ENCODE assay signal across 20 cellular contexts in the genomic region with DNA sequence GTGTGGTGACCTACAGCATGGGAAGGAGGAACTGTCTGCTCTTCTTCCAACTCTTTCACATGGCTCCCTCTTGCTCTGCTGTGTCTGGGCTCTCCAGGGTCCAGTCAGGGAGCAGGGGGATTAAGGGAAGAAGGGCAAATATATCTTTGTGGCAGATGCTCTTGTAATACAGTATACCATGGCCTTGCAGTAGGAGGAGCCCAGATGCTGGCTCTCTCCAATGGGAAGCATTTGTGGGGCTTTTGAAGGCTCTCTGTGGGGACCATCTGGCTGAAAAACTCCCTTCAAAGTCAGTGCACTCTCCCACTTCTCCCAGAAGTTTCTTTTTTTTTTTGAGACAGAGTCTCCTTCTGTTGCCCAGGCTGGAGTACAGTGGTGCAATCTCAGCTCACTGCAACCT.
DNase-seq lines count a peak whose midpoint lies in the region; ATAC-seq and TF ChIP-seq lines count a peak whose summit lies in the region.
"Had no signal": no experiment of that assay in that cellular context is flagged by ENCODE, and none has a peak within 500 bp of the region (broad histone marks: within the 10 kb centered on the region; RNA-seq: fewer than 3 reads in every experiment).

No MANE protein-coding gene starts in this region.

- H3K27me3 ChIP-seq in esophagus muscularis mucosa (no peaks in the 10 kb centered on the region), osteoblast (ENCODE audit: insufficient read depth, low read length) (peaks cover 2% of the 10 kb centered on the region)
- H3K27me3 ChIP-seq: vagina had no signal

- peak overlapping the region; percentile 72 for H2AFZ ChIP-seq in osteoblast (ENCODE audit: low read length)

- H3K9me3 Mint-ChIP-seq in CD14-positive monocyte, result peaks cover 0 to 10% (median 8%) of the 10 kb centered on the region in 7 donors
- H3K9me3 Mint-ChIP-seq in nephron progenitor cell, result peaks cover 24% of the 10 kb centered on the region

- H3K4me1 ChIP-seq in esophagus muscularis mucosa (peaks cover 7 to 14% (median 12%) of the 10 kb centered on the region in 4 donors), osteoblast (ENCODE audit: insufficient read depth, low read length) (peaks cover 17% of the 10 kb centered on the region)

- TF ChIP-seq CTCF in CD14-positive monocyte (IDR thresholded peaks at IDR 0.05), result no peak
- TF ChIP-seq CTCF in esophagus muscularis mucosa (IDR thresholded peaks at IDR 0.05), result no peak
- no peak for TF ChIP-seq CTCF in osteoblast (IDR thresholded peaks at IDR 0.05; ENCODE audit: extremely low read depth, low read depth, low read length)
- no peak for TF ChIP-seq CTCF in nephron progenitor cell (IDR thresholded peaks at IDR 0.05)

- H3K4me1 Mint-ChIP-seq in CD14-positive monocyte, result peaks cover 69% of the 10 kb centered on the region
- peaks cover 11% of the 10 kb centered on the region for H3K4me1 Mint-ChIP-seq in nephron progenitor cell
- H3K4me1 Mint-ChIP-seq: CD4-positive, alpha-beta memory T cell had no signal

- TF ChIP-seq POLR2A in esophagus muscularis mucosa (IDR thresholded peaks at IDR 0.05; ENCODE audit: low read depth), result no peak

- H4K20me1 ChIP-seq in osteoblast (ENCODE audit: insufficient read depth, low read length), result no peaks in the 10 kb centered on the region

- no peaks in the 10 kb centered on the region for H3K79me2 ChIP-seq in osteoblast (ENCODE audit: insufficient read depth, low read length)

- H3K9me3 ChIP-seq in esophagus muscularis mucosa (no peaks in the 10 kb centered on the region), osteoblast (ENCODE audit: low read depth, low read length) (no peaks in the 10 kb centered on the region)
- H3K9me3 ChIP-seq: vagina had no signal

- peak overlapping the region in 1 of 2 donors; percentile 55 for H3K4me3 Mint-ChIP-seq in CD14-positive monocyte
- H3K4me3 Mint-ChIP-seq in nephron progenitor cell, result no peak overlapping the region
- H3K4me3 Mint-ChIP-seq: CD4-positive, alpha-beta memory T cell had no signal

- H3K27ac ChIP-seq in esophagus muscularis mucosa (replicated peaks in 1 of 4), result peak overlapping the region in 1 of 4 donors; percentile 45
- no peak overlapping the region for H3K27ac ChIP-seq in osteoblast (ENCODE audit: low read depth, low read length)
- H3K27ac ChIP-seq: vagina had no signal

- intact Hi-C loops in CD14-positive monocyte (cut with micrococcal nuclease), result loop anchor here in 1 of 2 donors (2.0 kb wide), 1 partner anchor 26 kb away; no protein-coding TSS in a partner anchor
- intact Hi-C loops in esophagus muscularis mucosa (cut with DNase I), result no loop called here

- TF ChIP-seq EP300 in esophagus muscularis mucosa (IDR thresholded peaks at IDR 0.05), result no peak

- no peak overlapping the region for H3K4me3 ChIP-seq in esophagus muscularis mucosa
- no peak overlapping the region for H3K4me3 ChIP-seq in osteoblast (ENCODE audit: insufficient read depth, low read length)
- H3K4me3 ChIP-seq: GM12878, vagina had no signal

- H3K27me3 Mint-ChIP-seq in CD14-positive monocyte (ENCODE audit: low read depth in 3 of 3), result peaks cover 0 to 2% (median 0%) of the 10 kb centered on the region in 3 donors
- peaks cover 5% of the 10 kb centered on the region for H3K27me3 Mint-ChIP-seq in nephron progenitor cell (ENCODE audit: low read depth, poor library complexity)

- no peak for DNase-seq in CD14-positive monocyte (ENCODE audit: low spot score)
- peak; percentile 79 for DNase-seq in NCI-H82 (lab: John Stamatoyannopoulos, UW)
- peak; percentile 68 for DNase-seq in esophagus muscularis mucosa (ENCODE audit: extremely low spot score)
- no peak for DNase-seq in osteoblast (ENCODE audit: insufficient read length, low spot score, missing footprints)
- DNase-seq in NCI-H345 treated with DMSO at 0.1 percent for 48 hours (lab: John Stamatoyannopoulos, UW; ENCODE audit: unreplicated experiment), result no peak
- DNase-seq in nephron progenitor cell, result no peak
- DNase-seq: activated CD4-positive, alpha-beta T cell treated with anti-CD3 and anti-CD28 coated beads for 4 hours; CD4-positive, alpha-beta memory T cell; DMS53; GOT3; KG1; NCI-H1092; NCI-H2081; NCI-H526; stimulated activated CD8-positive, alpha-beta memory T cell treated with anti-CD3 and anti-CD28 coated beads, Interleukin-4, amount 100 ng/mL, for 48 hours had no signal

- H3K36me3 ChIP-seq in esophagus muscularis mucosa (no peaks in the 10 kb centered on the region), osteoblast (ENCODE audit: insufficient read depth, low read length) (no peaks in the 10 kb centered on the region)
- H3K36me3 ChIP-seq: vagina had no signal

- H3K27ac Mint-ChIP-seq in CD14-positive monocyte (peak overlapping the region; percentile 99 to 100 (median 100)), nephron progenitor cell (no peak overlapping the region)
- H3K27ac Mint-ChIP-seq: CD4-positive, alpha-beta memory T cell had no signal

- H3K4me2 ChIP-seq in osteoblast (ENCODE audit: insufficient read depth, low read length), result no peak overlapping the region

- ATAC-seq in HG03097 (IDR thresholded peaks at IDR 0.05; ENCODE audit: low FRiP score, unreplicated experiment) (no peak), HG02610 (IDR thresholded peaks at IDR 0.05; ENCODE audit: unreplicated experiment) (no peak)
- ATAC-seq: activated naive CD4-positive, alpha-beta T cell treated with anti-CD3 and anti-CD28 coated beads, Interleukin-2, amount 50 U/mL, for 72 hours; GM12878 had no signal

- H3K36me3 Mint-ChIP-seq in CD14-positive monocyte, result peaks cover 0 to 6% of the 10 kb centered on the region in 2 donors
- H3K36me3 Mint-ChIP-seq in nephron progenitor cell (ENCODE audit: low read depth), result peaks cover 5% of the 10 kb centered on the region

Comparison
In these comparisons a context has a peak if more than half of its experiments do, and no peak if none do; other contexts are left out.
1. DNase-seq: peak in NCI-H82 (single experiment) and esophagus muscularis mucosa (single experiment); none in CD14-positive monocyte (single experiment), osteoblast (single experiment), NCI-H345 treated with DMSO at 0.1 percent for 48 hours (single experiment) and nephron progenitor cell (single experiment).